16 cellular contexts compared by ENCODE assay signal in the genomic region with DNA sequence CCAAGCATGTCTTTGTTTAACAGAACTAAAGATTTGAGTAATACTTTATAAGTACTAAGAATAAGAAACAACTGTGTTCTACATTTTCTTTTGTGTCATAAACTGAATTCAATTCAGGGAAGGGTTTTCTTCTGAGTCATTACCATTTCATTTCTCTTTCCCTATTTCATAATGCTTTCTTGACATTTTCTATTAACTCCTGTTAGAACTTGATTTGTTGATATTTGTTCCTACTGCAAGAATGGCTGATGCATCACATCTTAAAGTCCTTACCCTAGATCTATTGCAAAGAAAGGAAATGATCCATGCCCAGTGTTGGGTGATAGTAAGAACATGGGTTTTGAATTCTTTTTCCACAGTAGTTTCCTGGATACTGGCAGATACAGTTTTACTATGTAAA.
A peak's percentile ranks its signal among the peaks of the same experiment; 100 is the strongest.
DNase-seq lines count a peak whose midpoint lies in the region; ATAC-seq, FAIRE-seq and TF ChIP-seq lines count a peak whose summit lies in the region.
"Had no signal": no experiment of that assay in that cellular context is flagged by ENCODE, and none has a peak within 500 bp of the region (broad histone marks: within the 10 kb centered on the region; RNA-seq: fewer than 3 reads in every experiment).

No MANE protein-coding gene starts in this region.

- intact Hi-C loops in CD4-positive, alpha-beta memory T cell (cut with micrococcal nuclease): no loop called here

- peaks cover 0 to 7% (median 3%) of the 10 kb centered on the region in 8 donors for H3K9me3 Mint-ChIP-seq in CD4-positive, alpha-beta memory T cell
- H3K9me3 Mint-ChIP-seq in T-helper 2 cell treated with Interferon-gamma antibody and Interleukin-4, amounts not matched to agents 5 μg/mL and 100 μg/mL, for 36 hours: no peaks in the 10 kb centered on the region

- H3K27ac ChIP-seq in foreskin keratinocyte: peak overlapping the region; percentile 16
- no peak overlapping the region for H3K27ac ChIP-seq in CD4-positive, alpha-beta memory T cell (ENCODE audit: low read depth, low read length)
- H3K27ac ChIP-seq: SK-N-MC, tibial artery had no signal

- FAIRE-seq in H54 (lab: Jason Lieb, UNC): peak; percentile 80

- H3K9me3 ChIP-seq in CD4-positive, alpha-beta memory T cell (ENCODE audit: control insufficient read depth in 1 of 2, low read length in 2 of 2): no peaks in the 10 kb centered on the region
- H3K9me3 ChIP-seq: Caco-2, tibial artery had no signal

- CTCF ChIA-PET in CD4-positive, alpha-beta memory T cell (lab: Charles Lee; ENCODE audit: partially characterized antibody): no interaction called here

- H3K27ac Mint-ChIP-seq in CD4-positive, alpha-beta memory T cell: no peak overlapping the region
- no peak overlapping the region for H3K27ac Mint-ChIP-seq in T-helper 2 cell treated with Interferon-gamma antibody and Interleukin-4, amounts not matched to agents 5 μg/mL and 100 μg/mL, for 36 hours
- H3K27ac Mint-ChIP-seq: H9; naive thymus-derived CD8-positive, alpha-beta T cell had no signal

- no peaks in the 10 kb centered on the region for H3K36me3 ChIP-seq in CD4-positive, alpha-beta memory T cell (ENCODE audit: insufficient read depth, low read length)
- H3K36me3 ChIP-seq: tibial artery had no signal

- no peak overlapping the region for H3K4me3 Mint-ChIP-seq in CD4-positive, alpha-beta memory T cell
- H3K4me3 Mint-ChIP-seq in T-helper 2 cell treated with Interferon-gamma antibody and Interleukin-4, amounts not matched to agents 5 μg/mL and 100 μg/mL, for 36 hours: no peak overlapping the region
- H3K4me3 Mint-ChIP-seq: H9; naive thymus-derived CD8-positive, alpha-beta T cell had no signal

- H3K4me3 ChIP-seq in CD4-positive, alpha-beta memory T cell (ENCODE audit: low read length in 2 of 2): no peak overlapping the region
- H3K4me3 ChIP-seq: SK-N-MC, tibial artery had no signal

- POLR2A ChIA-PET in CD4-positive, alpha-beta memory T cell (lab: Charles Lee; ENCODE audit: partially characterized antibody): no interaction called here

- no peak for TF ChIP-seq CTCF in foreskin keratinocyte (conservative IDR thresholded peaks at IDR 0.05)

- no peaks in the 10 kb centered on the region for H3K27me3 Mint-ChIP-seq in CD4-positive, alpha-beta memory T cell
- H3K27me3 Mint-ChIP-seq in T-helper 2 cell treated with Interferon-gamma antibody and Interleukin-4, amounts not matched to agents 5 μg/mL and 100 μg/mL, for 36 hours (ENCODE audit: low read depth): no peaks in the 10 kb centered on the region
- H3K27me3 Mint-ChIP-seq: naive thymus-derived CD8-positive, alpha-beta T cell had no signal

- no peaks in the 10 kb centered on the region for H3K36me3 Mint-ChIP-seq in CD4-positive, alpha-beta memory T cell
- H3K36me3 Mint-ChIP-seq in T-helper 2 cell treated with Interferon-gamma antibody and Interleukin-4, amounts not matched to agents 5 μg/mL and 100 μg/mL, for 36 hours (ENCODE audit: low read depth): no peaks in the 10 kb centered on the region
- H3K36me3 Mint-ChIP-seq: naive thymus-derived CD8-positive, alpha-beta T cell had no signal

- peak; percentile 89 for ATAC-seq in foreskin keratinocyte
- ATAC-seq: naive thymus-derived CD8-positive, alpha-beta T cell had no signal

- no peaks in the 10 kb centered on the region for H3K4me1 Mint-ChIP-seq in CD4-positive, alpha-beta memory T cell
- H3K4me1 Mint-ChIP-seq in T-helper 2 cell treated with Interferon-gamma antibody and Interleukin-4, amounts not matched to agents 5 μg/mL and 100 μg/mL, for 36 hours (ENCODE audit: low read depth): no peaks in the 10 kb centered on the region
- H3K4me1 Mint-ChIP-seq: H9; naive thymus-derived CD8-positive, alpha-beta T cell had no signal

- H3K4me1 ChIP-seq in foreskin keratinocyte: peaks cover 9% of the 10 kb centered on the region
- H3K4me1 ChIP-seq in CD4-positive, alpha-beta memory T cell (ENCODE audit: insufficient read depth, low read length): no peaks in the 10 kb centered on the region
- H3K4me1 ChIP-seq: Caco-2 had no signal

- H3K27me3 ChIP-seq in foreskin keratinocyte: no peaks in the 10 kb centered on the region
- no peaks in the 10 kb centered on the region for H3K27me3 ChIP-seq in CD4-positive, alpha-beta memory T cell (ENCODE audit: insufficient read depth, low read length)
- H3K27me3 ChIP-seq: tibial artery had no signal

- no peak for TF ChIP-seq POLR2A in H54 (IDR thresholded peaks at IDR 0.05; ENCODE audit: low read depth, low read length)

- DNase-seq in H54 (ENCODE audit: insufficient read length, low spot score): peak; percentile 4
- peak; percentile 28 for DNase-seq in astrocyte of the hippocampus (ENCODE audit: low read depth, low spot score)
- DNase-seq in foreskin keratinocyte: peak; percentile 91 to 95
- no peak for DNase-seq in NAMALWA (ENCODE audit: low spot score)
- DNase-seq in CD4-positive, alpha-beta memory T cell: no peak
- no peak for DNase-seq in T-helper 2 cell treated with Interferon-gamma antibody and Interleukin-4, amounts not matched to agents 5 μg/mL and 100 μg/mL, for 36 hours (ENCODE audit: low spot score)
- DNase-seq in NCI-H2107 (lab: John Stamatoyannopoulos, UW): no peak
- DNase-seq: Caco-2; central memory CD4-positive, alpha-beta T cell; H9; KBM-7; naive thymus-derived CD8-positive, alpha-beta T cell; NCI-H1436; stimulated activated CD8-positive, alpha-beta memory T cell treated with anti-CD3 and anti-CD28 coated beads, Interleukin-4, amount 100 ng/mL, for 48 hours; tibial artery had no signal

Comparison
In these comparisons a context has a peak if more than half of its experiments do, and no peak if none do; other contexts are left out.
1. DNase-seq: peak in H54 (single experiment), astrocyte of the hippocampus (single experiment) and foreskin keratinocyte (2 of 2); none in NAMALWA (single experiment), CD4-positive, alpha-beta memory T cell (0 of 5), T-helper 2 cell treated with Interferon-gamma antibody and Interleukin-4, amounts not matched to agents 5 μg/mL and 100 μg/mL, for 36 hours (single experiment) and NCI-H2107 (single experiment).